33 cellular contexts compared by ENCODE assay signal in genomic region chr13:80611310-80611709, GRCh38.
A peak's percentile ranks its signal among the peaks of the same experiment; 100 is the strongest.
DNase-seq lines count a peak whose midpoint lies in the region; ATAC-seq, FAIRE-seq and TF ChIP-seq lines count a peak whose summit lies in the region.
"Had no signal": no experiment of that assay in that cellular context is flagged by ENCODE, and none has a peak within 500 bp of the region (broad histone marks: within the 10 kb centered on the region; RNA-seq: fewer than 3 reads in every experiment).

No MANE protein-coding gene starts in this region.

- H3K9ac ChIP-seq in K562 (ENCODE audit: insufficient read depth in 1 of 2, low read depth in 2 of 2, low read length in 2 of 2) = no peak overlapping the region
- H3K9ac ChIP-seq in neuronal stem cell (ENCODE audit: low read depth, low read length, poor library complexity) = no peak overlapping the region
- H3K9ac ChIP-seq: BLaER1; BLaER1 treated with 17β-estradiol and CSF1 and Interleukin-3, amounts not matched to agents 10 nM and 100 nM had no signal

- H4K91ac ChIP-seq in neuronal stem cell (ENCODE audit: low read depth, low read length, poor library complexity) = no peak overlapping the region

- peak overlapping the region; percentile 48 for H3K27ac ChIP-seq in left ventricle myocardium inferior (replicated peaks)
- no peak overlapping the region for H3K27ac ChIP-seq in K562 (ENCODE audit: extremely low read depth, low read depth, low read length)
- no peak overlapping the region for H3K27ac ChIP-seq in neuronal stem cell (replicated peaks; ENCODE audit: low read length)
- H3K27ac ChIP-seq: 22Rv1; A549; BLaER1; BLaER1 treated with 17β-estradiol and CSF1 and Interleukin-3, amounts not matched to agents 10 nM and 100 nM; C4-2B had no signal

- no peak overlapping the region for H3K4ac ChIP-seq in neuronal stem cell (ENCODE audit: low read length)

- no peak for FAIRE-seq in K562 (lab: Jason Lieb, UNC)
- FAIRE-seq: A204.1, A549, D721Med had no signal

- H3K9me1 ChIP-seq in K562 (ENCODE audit: control insufficient read depth, insufficient read depth, low read length) = no peaks in the 10 kb centered on the region

- no peak overlapping the region for H3K14ac ChIP-seq in neuronal stem cell (ENCODE audit: low read length)

- H2AFZ ChIP-seq in K562 (ENCODE audit: low read depth, low read length) (no peak overlapping the region), neuronal stem cell (ENCODE audit: low read length) (peak overlapping the region; percentile 11)

- no peak overlapping the region for H2BK12ac ChIP-seq in neuronal stem cell (ENCODE audit: low read length)

- DNase-seq in left ventricle myocardium inferior (no peak), Right ventricle myocardium inferior (ENCODE audit: missing footprints) (no peak), K562 (ENCODE audit: extremely low read depth in 1 of 4, low spot score in 3 of 4) (no peak), neuronal stem cell (ENCODE audit: low spot score) (no peak)
- DNase-seq: 8988T; ACHN; AML-193; BE2C; C1 segment of cervical spinal cord; Caco-2; Calu3; CD4-positive, alpha-beta memory T cell; CD4-positive, alpha-beta T cell; CD4-positive, CD25-positive, alpha-beta regulatory T cell; CD8-positive, alpha-beta memory T cell; CD8-positive, alpha-beta T cell; COR-L47; DMS 273 treated with DMSO at 0.1 percent for 48 hours; DMS153; DMS53; DMS79; DMS79 treated with DMSO at 0.1 percent for 48 hours; DND-41; EL had no signal

- H3K9me3 ChIP-seq in left ventricle myocardium inferior (replicated peaks) = no peaks in the 10 kb centered on the region
- no peaks in the 10 kb centered on the region for H3K9me3 ChIP-seq in K562 (replicated peaks; ENCODE audit: control insufficient read depth, insufficient read depth, low read depth, low read length)
- H3K9me3 ChIP-seq in neuronal stem cell (replicated peaks in 1 of 2; ENCODE audit: control insufficient read depth in 2 of 2, insufficient read depth in 1 of 2, low read depth in 1 of 2, low read length in 2 of 2) = no peaks in the 10 kb centered on the region
- H3K9me3 ChIP-seq: A549, BE2C, BLaER1, Caco-2 had no signal

- TF ChIP-seq EP300 in K562 (IDR thresholded peaks at IDR 0.05; ENCODE audit: low read length) = no peak

- no peak overlapping the region for H2BK5ac ChIP-seq in neuronal stem cell (ENCODE audit: low read length)

- TF ChIP-seq RAD21 in K562 (CRISPR knock-in tag; conservative IDR thresholded peaks at IDR 0.05 in 1 of 2, IDR thresholded peaks at IDR 0.05 in 1 of 2) = no peak

- POLR2A ChIA-PET in K562 (lab: Yijun Ruan, JAX) = interaction anchor here (1.2 kb wide), 1 partner anchor 19 kb away, joined by 3 read pairs; no protein-coding TSS in a partner anchor

- H3K79me1 ChIP-seq in neuronal stem cell (ENCODE audit: low read depth, low read length) = no peaks in the 10 kb centered on the region

- no peak for TF ChIP-seq POLR2A in K562 (conservative IDR thresholded peaks at IDR 0.05)

- H4K20me1 ChIP-seq in K562 (replicated peaks; ENCODE audit: control insufficient read depth, insufficient read depth, low read length) = no peaks in the 10 kb centered on the region
- H4K20me1 ChIP-seq: BLaER1; BLaER1 treated with 17β-estradiol and CSF1 and Interleukin-3, amounts not matched to agents 10 nM and 100 nM had no signal

- H3K4me1 ChIP-seq in left ventricle myocardium inferior (peaks cover under 1% of the 10 kb centered on the region), K562 (replicated peaks in 1 of 2; ENCODE audit: control insufficient read depth in 2 of 2, insufficient read depth in 2 of 2, low read length in 2 of 2) (no peaks in the 10 kb centered on the region), neuronal stem cell (ENCODE audit: control insufficient read depth in 2 of 2, insufficient read depth in 1 of 2, low read depth in 1 of 2, low read length in 2 of 2) (peaks cover 4 to 21% of the 10 kb centered on the region in 2 donors)
- H3K4me1 ChIP-seq: A549; BE2C; BLaER1; BLaER1 treated with 17β-estradiol and CSF1 and Interleukin-3, amounts not matched to agents 10 nM and 100 nM; Caco-2 had no signal

- no TSS peak for BruUV-seq in K562 (replicated peaks; lab: Mats Ljungman, UMichigan)

- no peak overlapping the region for H3K18ac ChIP-seq in neuronal stem cell (ENCODE audit: low read length)

- H2BK15ac ChIP-seq in neuronal stem cell (ENCODE audit: low read length) = no peak overlapping the region

- H4K8ac ChIP-seq in neuronal stem cell (ENCODE audit: low read depth, low read length) = no peak overlapping the region

- no peak overlapping the region for H3K4me2 ChIP-seq in K562 (ENCODE audit: insufficient read depth, low read length)
- no peak overlapping the region for H3K4me2 ChIP-seq in neuronal stem cell (ENCODE audit: insufficient read depth, low read length, poor library complexity, severe bottlenecking)
- H3K4me2 ChIP-seq: A549; BLaER1; BLaER1 treated with 17β-estradiol and CSF1 and Interleukin-3, amounts not matched to agents 10 nM and 100 nM had no signal

- no peak overlapping the region for H2AK5ac ChIP-seq in neuronal stem cell (ENCODE audit: low read depth, low read length)

- TF ChIP-seq CTCF in left ventricle myocardium inferior (IDR thresholded peaks at IDR 0.05; ENCODE audit: borderline replicate concordance) (no peak), K562 (IDR thresholded peaks at IDR 0.05 in 2 of 3, conservative IDR thresholded peaks at IDR 0.05 in 1 of 3; ENCODE audit: insufficient read depth in 2 of 3, low read depth in 1 of 3, low read length in 3 of 3) (no peak)

- intact Hi-C loops in left ventricle myocardium inferior (cut with micrococcal nuclease) (no loop called here), Right ventricle myocardium inferior (cut with DNase I) (no loop called here), K562 (cut with micrococcal nuclease) (no loop called here)

- in situ Hi-C loops in K562 (cut with MboI) = no loop called here

- H3K4me3 ChIP-seq in left ventricle myocardium inferior = no peak overlapping the region
- no peak overlapping the region for H3K4me3 ChIP-seq in K562
- no peak overlapping the region for H3K4me3 ChIP-seq in neuronal stem cell (ENCODE audit: low read length in 2 of 2)
- H3K4me3 ChIP-seq: A549; BLaER1; BLaER1 treated with 17β-estradiol and CSF1 and Interleukin-3, amounts not matched to agents 10 nM and 100 nM had no signal

- H3K23ac ChIP-seq in neuronal stem cell (ENCODE audit: low read depth, low read length, poor library complexity) = no peak overlapping the region

- no peaks in the 10 kb centered on the region for H3K27me3 ChIP-seq in left ventricle myocardium inferior (ENCODE audit: low read depth)
- H3K27me3 ChIP-seq in K562 (ENCODE audit: control insufficient read depth in 2 of 2, insufficient read depth in 2 of 2, low read length in 2 of 2) = no peaks in the 10 kb centered on the region
- H3K27me3 ChIP-seq in neuronal stem cell (ENCODE audit: control insufficient read depth in 3 of 3, insufficient read depth in 3 of 3, low read depth in 1 of 3, low read length in 3 of 3) = no peaks in the 10 kb centered on the region
- H3K27me3 ChIP-seq: BE2C; BLaER1; BLaER1 treated with 17β-estradiol and CSF1 and Interleukin-3, amounts not matched to agents 10 nM and 100 nM had no signal

- H2BK120ac ChIP-seq in neuronal stem cell (ENCODE audit: low read depth, low read length) = no peak overlapping the region

- H3K79me2 ChIP-seq in K562 (ENCODE audit: control insufficient read depth, insufficient read depth, low read length) = no peaks in the 10 kb centered on the region

- ATAC-seq in Right ventricle myocardium inferior = no peak
- ATAC-seq in K562 = no peak
- no peak for ATAC-seq in HG03520 (IDR thresholded peaks at IDR 0.05; ENCODE audit: unreplicated experiment)
- no peak for ATAC-seq in HG02642 (IDR thresholded peaks at IDR 0.05; ENCODE audit: poor library complexity, unreplicated experiment)
- ATAC-seq: A549; CD8-positive, alpha-beta T cell had no signal

- H3K36me3 ChIP-seq in left ventricle myocardium inferior (no peaks in the 10 kb centered on the region), K562 (ENCODE audit: control insufficient read depth, insufficient read depth, low read length) (no peaks in the 10 kb centered on the region), neuronal stem cell (replicated peaks in 1 of 2; ENCODE audit: control insufficient read depth in 2 of 2, insufficient read depth in 2 of 2, low read length in 2 of 2) (no peaks in the 10 kb centered on the region)
- H3K36me3 ChIP-seq: BE2C; BLaER1; BLaER1 treated with 17β-estradiol and CSF1 and Interleukin-3, amounts not matched to agents 10 nM and 100 nM had no signal

- WGBS in K562 (ENCODE audit: insufficient coverage, low coverage, missing lambda C conversion rate) = 1% methylated on average over 1 of the region's 1 CpG
- no CpG with 5 or more reads among the region's 1 CpG for WGBS in neuronal stem cell (ENCODE audit: extremely low coverage in 2 of 2, insufficient read length in 2 of 2, insufficient replicate concordance in 1 of 2), 2 donors

- CTCF ChIA-PET in K562 (lab: Yijun Ruan, JAX; ENCODE audit: low intra/inter-chr PET ratio) = no interaction called here

TF ChIP-seq in K562, 482 proteins besides CTCF, POLR2A, EP300 and RAD21 (continues in another document):
- no peak for TF ChIP-seq ELF1 (tag; IDR thresholded peaks at IDR 0.05)
- peak; percentile 52; the same call in 1 of the 2 replicates for TF ChIP-seq MAFG (tag; conservative IDR thresholded peaks at IDR 0.05)
- TF ChIP-seq NFE2L1 (tag; IDR thresholded peaks at IDR 0.05; ENCODE audit: borderline replicate concordance, low read depth) = no peak
- TF ChIP-seq ZNF551 (CRISPR knock-in tag; IDR thresholded peaks at IDR 0.05) = no peak
- no peak for TF ChIP-seq MXI1 (IDR thresholded peaks at IDR 0.05; ENCODE audit: low read depth, low read length)
- TF ChIP-seq MAFK (IDR thresholded peaks at IDR 0.05; ENCODE audit: low read length) = 0 out of 2 replicates have a peak, but pooled peaks have one; percentile 25
- TF ChIP-seq C11orf30 (IDR thresholded peaks at IDR 0.05; ENCODE audit: low read depth) = peak; percentile 79
- no peak for TF ChIP-seq ZNF449 (CRISPR knock-in tag; IDR thresholded peaks at IDR 0.05)
- TF ChIP-seq MAFF (IDR thresholded peaks at IDR 0.05; ENCODE audit: low read length) = peak; percentile 44
- TF ChIP-seq HIVEP1 (CRISPR knock-in tag; IDR thresholded peaks at IDR 0.05) = no peak
